ENCODE assay signal across 1 cellular context in genomic region chr7:90474284-90475210, GRCh38.
TF ChIP-seq lines count a peak whose summit lies in the region.

No MANE protein-coding gene starts in this region.

TF ChIP-seq in SK-N-SH treated with all-trans-retinoic acid at 6 μM for 48 hours, 23 proteins besides CTCF, POLR2A, EP300 and RAD21 (continued from another document):
- TF ChIP-seq CSRNP3 (CRISPR knock-in tag; IDR thresholded peaks at IDR 0.05) (no peak), ISL1 (CRISPR knock-in tag; IDR thresholded peaks at IDR 0.05) (no peak), ZFP3 (CRISPR knock-in tag; IDR thresholded peaks at IDR 0.05) (no peak)
